2 cellular contexts compared by ENCODE assay signal in genomic region chr6:138600726-138601125, GRCh38.
TF ChIP-seq lines count a peak whose summit lies in the region.

No MANE protein-coding gene starts in this region.

TF ChIP-seq in endothelial cell of umbilical vein, 7 proteins besides CTCF, POLR2A, EP300 and RAD21 (continued from another document):
- no peak for TF ChIP-seq MYC (IDR thresholded peaks at IDR 0.05; ENCODE audit: low read depth, low read length)
- TF ChIP-seq MAX (IDR thresholded peaks at IDR 0.05; ENCODE audit: insufficient read depth, insufficient read length): no peak
- TF ChIP-seq JUN (IDR thresholded peaks at IDR 0.05; ENCODE audit: borderline replicate concordance, insufficient read depth, insufficient read length, low read depth): no peak
- no peak for TF ChIP-seq FOS (IDR thresholded peaks at IDR 0.05; ENCODE audit: borderline replicate concordance, insufficient read depth, low read length)
TF ChIP-seq in endothelial cell of umbilical vein: peak in this region for 0.

TF ChIP-seq in WTC11, 78 proteins besides CTCF, POLR2A, EP300 and RAD21 (continued from another document):
- TF ChIP-seq CDX4 (CRISPR knock-in tag; IDR thresholded peaks at IDR 0.05; ENCODE audit: borderline replicate concordance): no peak
